ENCODE assay signal across 21 cellular contexts in the genomic region with DNA sequence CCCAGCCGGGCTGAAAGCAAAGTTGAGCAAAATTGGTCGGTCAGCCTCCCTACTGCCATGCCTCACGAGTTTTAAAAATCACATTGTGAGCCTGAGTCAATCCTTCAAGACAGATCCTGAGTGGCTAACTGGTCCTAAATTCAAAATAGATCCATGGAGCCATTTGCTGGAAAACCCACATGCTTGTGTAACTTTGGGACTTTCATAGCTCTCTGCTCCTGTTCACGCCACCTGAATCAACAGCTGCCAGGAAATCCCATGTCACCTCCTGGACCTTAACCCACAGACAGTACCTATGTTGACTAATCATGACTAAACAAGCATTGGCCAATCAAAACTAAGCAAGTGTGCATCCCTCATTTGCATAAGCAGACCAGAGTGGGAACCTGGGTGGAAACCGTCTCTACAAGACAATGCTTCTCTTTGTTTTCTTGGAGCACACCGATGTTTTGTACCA. TPM values are rescaled to one million over a fixed set of nuclear protein-coding genes. Genes with fewer than 3 reads are reported as not detected.
DNase-seq lines count a peak whose midpoint lies in the region; ATAC-seq and TF ChIP-seq lines count a peak whose summit lies in the region.
"Had no signal": no experiment of that assay in that cellular context is flagged by ENCODE, and none has a peak within 500 bp of the region (broad histone marks: within the 10 kb centered on the region; RNA-seq: fewer than 3 reads in every experiment).

No MANE protein-coding gene starts in this region.

- TF ChIP-seq CTCF in GM13976 (IDR thresholded peaks at IDR 0.05; ENCODE audit: borderline replicate concordance, control extremely low read depth, extremely low read depth, insufficient read depth, missing control alignments) = no peak
- no peak for TF ChIP-seq CTCF in testis (IDR thresholded peaks at IDR 0.05)

- no peaks in the 10 kb centered on the region for H3K27me3 ChIP-seq in testis
- H3K27me3 ChIP-seq: brain microvascular endothelial cell, esophagus muscularis mucosa, tibial nerve had no signal

- H3K27ac Mint-ChIP-seq in activated T-helper 17 cell treated with anti-CD3 and anti-CD28 coated beads, Interleukin-2, amount 50 U/mL, for 72 hours = no peak overlapping the region
- H3K27ac Mint-ChIP-seq: dendritic cell treated with granulocyte-macrophage colony-stimulating factor and Interleukin-4, amounts not matched to agents 40 ng/mL and 50 ng/mL, for 4 days; IgD-negative memory B cell; mesothelial cell of epicardium had no signal

- H3K27ac ChIP-seq in testis = no peak overlapping the region
- H3K27ac ChIP-seq: 22Rv1, brain microvascular endothelial cell, esophagus muscularis mucosa, tibial nerve had no signal

- H3K36me3 ChIP-seq in testis (ENCODE audit: low read depth, missing control alignments) = no peaks in the 10 kb centered on the region
- H3K36me3 ChIP-seq: brain microvascular endothelial cell, esophagus muscularis mucosa, tibial nerve had no signal

- no peaks in the 10 kb centered on the region for H3K4me1 ChIP-seq in testis
- H3K4me1 ChIP-seq: esophagus muscularis mucosa had no signal

- no peak overlapping the region for H3K4me3 ChIP-seq in testis
- H3K4me3 ChIP-seq: esophagus muscularis mucosa, tibial nerve had no signal

- in situ Hi-C loops in GM13976 (cut with MboI; ENCODE audit: low sequenced_read_pairs, unreplicated experiment) = no loop called here

- no peak for TF ChIP-seq POLR2A in testis (IDR thresholded peaks at IDR 0.05)

- H3K36me3 Mint-ChIP-seq in activated T-helper 17 cell treated with anti-CD3 and anti-CD28 coated beads, Interleukin-2, amount 50 U/mL, for 72 hours (ENCODE audit: low read depth) = no peaks in the 10 kb centered on the region
- H3K36me3 Mint-ChIP-seq: mesothelial cell of epicardium had no signal

- H3K4me1 Mint-ChIP-seq in activated T-helper 17 cell treated with anti-CD3 and anti-CD28 coated beads, Interleukin-2, amount 50 U/mL, for 72 hours = peaks cover 12% of the 10 kb centered on the region
- H3K4me1 Mint-ChIP-seq: mesothelial cell of epicardium had no signal

- H3K9me3 Mint-ChIP-seq in activated T-helper 17 cell treated with anti-CD3 and anti-CD28 coated beads, Interleukin-2, amount 50 U/mL, for 72 hours = no peaks in the 10 kb centered on the region
- H3K9me3 Mint-ChIP-seq: dendritic cell treated with granulocyte-macrophage colony-stimulating factor and Interleukin-4, amounts not matched to agents 40 ng/mL and 50 ng/mL, for 4 days had no signal

- WGBS in testis, 2 donors = 89 to 90% methylated on average over 6 of the region's 6 CpGs

- ATAC-seq in activated T-helper 17 cell treated with anti-CD3 and anti-CD28 coated beads, Interleukin-2, amount 50 U/mL, for 72 hours (replicated peaks) = peak; percentile 85
- peak; percentile 73 for ATAC-seq in left lobe of liver
- no peak for ATAC-seq in HG03565 (IDR thresholded peaks at IDR 0.05; ENCODE audit: unreplicated experiment)

- intact Hi-C loops in testis (cut with DNase I; ENCODE audit: low total_unique reads) = no loop called here

- H3K9me3 ChIP-seq in testis = no peaks in the 10 kb centered on the region
- H3K9me3 ChIP-seq: esophagus muscularis mucosa, tibial nerve had no signal

- peaks cover 6% of the 10 kb centered on the region for H3K27me3 Mint-ChIP-seq in activated T-helper 17 cell treated with anti-CD3 and anti-CD28 coated beads, Interleukin-2, amount 50 U/mL, for 72 hours
- H3K27me3 Mint-ChIP-seq: dendritic cell treated with granulocyte-macrophage colony-stimulating factor and Interleukin-4, amounts not matched to agents 40 ng/mL and 50 ng/mL, for 4 days; IgD-negative memory B cell had no signal

- DNase-seq in DMS53 (lab: John Stamatoyannopoulos, UW) = peak; percentile 36
- no peak for DNase-seq in DMS53 treated with DMSO at 0.1 percent for 48 hours (lab: John Stamatoyannopoulos, UW; ENCODE audit: unreplicated experiment)
- peak; percentile 17 for DNase-seq in GM13976 (ENCODE audit: low spot score)
- peak; percentile 86 for DNase-seq in left lobe of liver (ENCODE audit: low spot score)
- DNase-seq in testis = no peak
- DNase-seq in NCI-H446 (lab: John Stamatoyannopoulos, UW) = no peak
- DNase-seq: brain microvascular endothelial cell; C1 segment of cervical spinal cord; head of caudate nucleus; NCI-H1105 treated with DMSO at 0.1 percent for 48 hours; NCI-H2171 treated with DMSO at 0.1 percent for 48 hours; stimulated activated CD4-positive, alpha-beta T cell treated with anti-CD3 and anti-CD28 coated beads, Interleukin-4, amount 100 ng/mL, for 24 hours; SW 1271 had no signal

- no peak overlapping the region for H3K4me3 Mint-ChIP-seq in activated T-helper 17 cell treated with anti-CD3 and anti-CD28 coated beads, Interleukin-2, amount 50 U/mL, for 72 hours
- H3K4me3 Mint-ChIP-seq: dendritic cell treated with granulocyte-macrophage colony-stimulating factor and Interleukin-4, amounts not matched to agents 40 ng/mL and 50 ng/mL, for 4 days; IgD-negative memory B cell; mesothelial cell of epicardium had no signal

RNA-seq across cellular contexts. Expression of gene LDLRAD4, which starts 42.8 kb away (rescaled TPM):
- 10 to 100 TPM; 52.0 to 54.8 TPM for total RNA-seq in activated T-helper 17 cell treated with anti-CD3 and anti-CD28 coated beads, Interleukin-2, amount 50 U/mL, for 72 hours
- total RNA-seq in left lobe of liver = 41.9 TPM
- 10 to 100 TPM; 25.9 to 42.2 TPM for total RNA-seq in testis
- 22.0 TPM for polyA plus RNA-seq in testis (ENCODE audit: insufficient read depth, low read depth, low replicate concordance)

Comparison
In these comparisons a context has a peak if more than half of its experiments do, and no peak if none do; other contexts are left out.
1. DNase-seq: peak in DMS53 (single experiment), GM13976 (single experiment) and left lobe of liver (single experiment); none in DMS53 treated with DMSO at 0.1 percent for 48 hours (single experiment), testis (single experiment) and NCI-H446 (0 of 2).